In the genomic region with DNA sequence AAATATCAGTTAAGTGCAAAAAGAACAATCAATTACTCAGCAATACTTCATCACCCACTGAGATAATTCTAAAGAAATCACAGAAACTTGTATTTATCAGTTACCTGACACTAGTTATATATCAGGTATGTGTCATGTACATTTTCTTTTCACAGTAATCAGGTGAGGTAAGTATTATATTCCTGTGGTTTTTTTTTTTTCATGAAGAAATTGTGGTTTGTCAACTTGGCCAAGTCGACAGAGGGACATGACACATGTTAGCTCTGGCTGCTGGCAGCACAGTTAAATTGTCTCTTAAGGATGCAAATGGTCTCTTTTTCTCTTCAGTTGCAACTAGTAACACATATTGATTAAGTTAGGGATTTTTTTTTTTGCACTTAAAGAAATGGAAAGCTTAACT, we compare ENCODE assay signal across 24 cellular contexts. TPM values are rescaled to one million over a fixed set of nuclear protein-coding genes. Genes with fewer than 3 reads are reported as not detected.
"Had no signal": no experiment of that assay in that cellular context is flagged by ENCODE, and none has a peak within 500 bp of the region (broad histone marks: within the 10 kb centered on the region; RNA-seq: fewer than 3 reads in every experiment).

No MANE protein-coding gene starts in this region.

- H3K4me3 Mint-ChIP-seq: activated CD4-positive, alpha-beta T cell treated with anti-CD3 and anti-CD28 coated beads, Interleukin-2, amount 10 ng/mL, durations not matched to agents 24 days and 14 days; activated CD8-positive, alpha-beta T cell treated with anti-CD3 and anti-CD28 coated beads, Interleukin-2, amount 10 ng/mL, durations not matched to agents 7 days and 5 days; activated naive CD8-positive, alpha-beta T cell treated with anti-CD3 and anti-CD28 coated beads, Interleukin-2, amount 10 ng/mL, durations not matched to agents 7 days and 5 days; activated T-cell treated with anti-CD3 and anti-CD28 coated beads, Interleukin-2, amount 50 U/mL, for 24 hours; endodermal cell; nephron progenitor cell had no signal

- H3K27ac Mint-ChIP-seq: activated CD4-positive, alpha-beta T cell treated with anti-CD3 and anti-CD28 coated beads, Interleukin-2, amount 10 ng/mL, durations not matched to agents 24 days and 14 days; activated CD8-positive, alpha-beta T cell treated with anti-CD3 and anti-CD28 coated beads, Interleukin-2, amount 10 ng/mL, durations not matched to agents 7 days and 5 days; activated naive CD8-positive, alpha-beta T cell treated with anti-CD3 and anti-CD28 coated beads, Interleukin-2, amount 10 ng/mL, durations not matched to agents 7 days and 5 days; activated T-cell treated with anti-CD3 and anti-CD28 coated beads, Interleukin-2, amount 50 U/mL, for 24 hours; activated T-helper 2 cell treated with anti-CD3 and anti-CD28 coated beads, Interferon-gamma antibody, Interleukin-2, Interleukin-4, amounts not matched to agents 10 μg/mL and 5 μg/mL and 100 μg/mL, durations not matched to agents 14 hours and 24 hours and 36 hours; nephron progenitor cell had no signal

- H3K9me3 Mint-ChIP-seq: activated CD4-positive, alpha-beta T cell treated with anti-CD3 and anti-CD28 coated beads, Interleukin-2, amount 10 ng/mL, durations not matched to agents 24 days and 14 days; activated naive CD8-positive, alpha-beta T cell treated with anti-CD3 and anti-CD28 coated beads, Interleukin-2, amount 10 ng/mL, durations not matched to agents 7 days and 5 days; activated T-cell treated with anti-CD3 and anti-CD28 coated beads, Interleukin-2, amount 50 U/mL, for 24 hours; activated T-helper 2 cell treated with anti-CD3 and anti-CD28 coated beads, Interferon-gamma antibody, Interleukin-2, Interleukin-4, amounts not matched to agents 10 μg/mL and 5 μg/mL and 100 μg/mL, durations not matched to agents 14 hours and 24 hours and 36 hours; endodermal cell; nephron progenitor cell had no signal

- DNase-seq: activated CD4-positive, alpha-beta T cell treated with anti-CD3 and anti-CD28 coated beads, Interleukin-2, amount 10 ng/mL, durations not matched to agents 24 days and 14 days; activated CD8-positive, alpha-beta T cell treated with anti-CD3 and anti-CD28 coated beads, Interleukin-2, amount 10 ng/mL, durations not matched to agents 7 days and 5 days; activated naive CD4-positive, alpha-beta T cell treated with Interleukin-2 at 50 U/mL for 16 hours; activated naive CD8-positive, alpha-beta T cell treated with anti-CD3 and anti-CD28 coated beads, Interleukin-2, amount 10 ng/mL, durations not matched to agents 7 days and 5 days; activated T-cell treated with anti-CD3 and anti-CD28 coated beads, Interleukin-2, amount 50 U/mL, for 24 hours; body of pancreas; dorsolateral prefrontal cortex; endodermal cell; erythroblast; foreskin melanocyte; head of caudate nucleus; kidney; left lung; midbrain; nephron progenitor cell; stimulated activated CD4-positive, alpha-beta T cell treated with anti-CD3 and anti-CD28 coated beads, Interleukin-12 subunit alpha, Interleukin-12 subunit beta, amount 100 ng/mL, for 4 hours; stimulated activated CD4-positive, alpha-beta T cell treated with anti-CD3 and anti-CD28 coated beads, Interleukin-1b, Interleukin-23, amount 100 ng/mL, for 48 hours; stimulated activated CD8-positive, alpha-beta memory T cell treated with anti-CD3 and anti-CD28 coated beads, Interleukin-4, amount 100 ng/mL, for 48 hours; stimulated activated naive CD4-positive, alpha-beta T cell; T-helper 9 cell; tibial artery had no signal

- H3K36me3 ChIP-seq: left lung, tibial artery had no signal

- H3K27me3 ChIP-seq: body of pancreas, dorsolateral prefrontal cortex, left lung, tibial artery had no signal

- H3K9me3 ChIP-seq: body of pancreas, left lung, tibial artery had no signal

- H3K4me3 ChIP-seq: body of pancreas, dorsolateral prefrontal cortex, left lung, tibial artery had no signal

- H3K27ac ChIP-seq: body of pancreas, dorsolateral prefrontal cortex, left lung, tibial artery had no signal

- FAIRE-seq: colon, kidney had no signal

- H3K4me1 Mint-ChIP-seq: activated CD4-positive, alpha-beta T cell treated with anti-CD3 and anti-CD28 coated beads, Interleukin-2, amount 10 ng/mL, durations not matched to agents 24 days and 14 days; activated naive CD8-positive, alpha-beta T cell treated with anti-CD3 and anti-CD28 coated beads, Interleukin-2, amount 10 ng/mL, durations not matched to agents 7 days and 5 days had no signal

- H3K4me1 ChIP-seq: body of pancreas, tibial artery had no signal

- ATAC-seq: activated CD8-positive, alpha-beta T cell treated with anti-CD3 and anti-CD28 coated beads, Interleukin-2, amount 10 ng/mL, durations not matched to agents 7 days and 5 days; body of pancreas; left lung had no signal

- H3K36me3 Mint-ChIP-seq: activated naive CD8-positive, alpha-beta T cell treated with anti-CD3 and anti-CD28 coated beads, Interleukin-2, amount 10 ng/mL, durations not matched to agents 7 days and 5 days had no signal

RNA-seq across cellular contexts. Expression of a gene that starts 13.7 kb away (rescaled TPM):
- total RNA-seq: activated CD4-positive, alpha-beta T cell treated with anti-CD3 and anti-CD28 coated beads, Interleukin-2, amount 10 ng/mL, durations not matched to agents 24 days and 14 days; activated CD8-positive, alpha-beta T cell treated with anti-CD3 and anti-CD28 coated beads, Interleukin-2, amount 10 ng/mL, durations not matched to agents 7 days and 5 days; activated naive CD8-positive, alpha-beta T cell treated with anti-CD3 and anti-CD28 coated beads, Interleukin-2, amount 10 ng/mL, durations not matched to agents 7 days and 5 days; activated T-helper 2 cell treated with anti-CD3 and anti-CD28 coated beads, Interferon-gamma antibody, Interleukin-2, Interleukin-4, amounts not matched to agents 10 μg/mL and 5 μg/mL and 100 μg/mL, durations not matched to agents 14 hours and 24 hours and 36 hours; lung microvascular endothelial cell had no signal
